Comparison of ENCODE assay signal across 8 cellular contexts in genomic region chr11:124108158-124108557, GRCh38. TPM values are rescaled to one million over a fixed set of nuclear protein-coding genes. Genes with fewer than 3 reads are reported as not detected.
DNase-seq lines count a peak whose midpoint lies in the region; ATAC-seq and TF ChIP-seq lines count a peak whose summit lies in the region.

No MANE protein-coding gene starts in this region.

- H3K36me3 ChIP-seq in HCT116 (ENCODE audit: control insufficient read depth in 1 of 2, insufficient read depth in 2 of 2, low read length in 2 of 2) = no peaks in the 10 kb centered on the region
- H3K36me3 ChIP-seq in hepatocyte (replicated peaks; ENCODE audit: insufficient read depth, low read depth) = no peaks in the 10 kb centered on the region

- H3K4me3 Mint-ChIP-seq in natural killer cell = no peak overlapping the region

- H2AFZ ChIP-seq in HCT116 (ENCODE audit: low read depth, low read length, poor library complexity, severe bottlenecking) = no peak overlapping the region
- no peak overlapping the region for H2AFZ ChIP-seq in hepatocyte

- no peak overlapping the region for H3K9ac ChIP-seq in HCT116 (ENCODE audit: low read length)

- H3K4me2 ChIP-seq in HCT116 (ENCODE audit: low read length) = no peak overlapping the region
- H3K4me2 ChIP-seq in hepatocyte = no peak overlapping the region

- no peak for TF ChIP-seq POLR2A in HCT116 (IDR thresholded peaks at IDR 0.05; ENCODE audit: borderline replicate concordance, extremely low read depth, insufficient read depth, insufficient read length)

- CTCF ChIA-PET in HCT116 (lab: Charles Lee) = no interaction called here

- POLR2A ChIA-PET in HCT116 (lab: Charles Lee) = no interaction called here

- peak; percentile 53 for TF ChIP-seq RAD21 in HCT116 (IDR thresholded peaks at IDR 0.05; ENCODE audit: low read depth)

- no peaks in the 10 kb centered on the region for H3K9me2 ChIP-seq in HCT116 (ENCODE audit: insufficient read depth)
- H3K9me2 ChIP-seq in hepatocyte (replicated peaks; ENCODE audit: insufficient read depth) = no peaks in the 10 kb centered on the region

- WGBS in hepatocyte (ENCODE audit: low lambda C conversion rate, missing lambda C conversion rate) = 10% methylated on average over 1 of the region's 1 CpG

- H3K79me2 ChIP-seq in HCT116 (ENCODE audit: insufficient read depth, low read length) (no peaks in the 10 kb centered on the region), hepatocyte (no peaks in the 10 kb centered on the region)

- RAD21 ChIA-PET in HCT116 (lab: Charles Lee; ENCODE audit: low non-redundant PET in 1 of 2, low total read pairs in 2 of 2, uncharacterized antibody in 2 of 2, unreplicated experiment in 2 of 2) = no interaction called here

- no peaks in the 10 kb centered on the region for H3K9me3 ChIP-seq in HCT116 (ENCODE audit: control insufficient read depth in 1 of 2, insufficient read depth in 1 of 2, low read depth in 1 of 2, low read length in 2 of 2)
- no peaks in the 10 kb centered on the region for H3K9me3 ChIP-seq in hepatocyte (ENCODE audit: low read depth)

- peaks cover 29% of the 10 kb centered on the region for H3K27me3 ChIP-seq in HCT116 (ENCODE audit: insufficient read depth, low read length)
- H3K27me3 ChIP-seq in hepatocyte = no peaks in the 10 kb centered on the region

- H3K27ac Mint-ChIP-seq in natural killer cell = no peak overlapping the region

- peaks cover 18 to 70% of the 10 kb centered on the region in 2 donors for H3K27me3 Mint-ChIP-seq in natural killer cell (ENCODE audit: low read depth in 2 of 2)

- DNase-seq in GM10266 (ENCODE audit: extremely low spot score) = peak; percentile 26
- DNase-seq in HCT116 (ENCODE audit: low read depth, low spot score) = peak; percentile 22
- peak; percentile 37 for DNase-seq in NCI-H774 (lab: John Stamatoyannopoulos, UW)
- DNase-seq in hepatocyte (ENCODE audit: low spot score) = peak; percentile 51
- no peak for DNase-seq in natural killer cell
- DNase-seq in NK-92 (lab: John Stamatoyannopoulos, UW; ENCODE audit: unreplicated experiment) = no peak
- no peak for DNase-seq in head of caudate nucleus

- BruUV-seq in HCT116 (replicated peaks; lab: Mats Ljungman, UMichigan) = no TSS peak

- H3K4me1 ChIP-seq in HCT116 (ENCODE audit: control insufficient read depth in 1 of 2, insufficient read depth in 2 of 2, low read length in 2 of 2) (no peaks in the 10 kb centered on the region), hepatocyte (ENCODE audit: insufficient read depth) (no peaks in the 10 kb centered on the region)

- intact Hi-C loops in HCT116 (cut with micrococcal nuclease) (no loop called here), natural killer cell (cut with micrococcal nuclease) (no loop called here), head of caudate nucleus (cut with DNase I) (no loop called here)

- no peaks in the 10 kb centered on the region for H3K4me1 Mint-ChIP-seq in natural killer cell

- no peaks in the 10 kb centered on the region for H3K9me3 Mint-ChIP-seq in natural killer cell

- H3K27ac ChIP-seq in HCT116 (ENCODE audit: low read depth, low read length) (no peak overlapping the region), hepatocyte (no peak overlapping the region)

- H4K20me1 ChIP-seq in HCT116 (ENCODE audit: insufficient read depth) (no peaks in the 10 kb centered on the region), hepatocyte (ENCODE audit: insufficient read depth, poor library complexity, severe bottlenecking) (no peaks in the 10 kb centered on the region)

- no peaks in the 10 kb centered on the region for H3K36me3 Mint-ChIP-seq in natural killer cell

- peak; percentile 39 for TF ChIP-seq CTCF in GM10266 (IDR thresholded peaks at IDR 0.05; ENCODE audit: control insufficient read depth, insufficient read depth, low read depth, missing control alignments)
- peak; percentile 29 to 42 (median 42); a peak in 3 of 6 replicates for TF ChIP-seq CTCF in HCT116 (IDR thresholded peaks at IDR 0.05 in 2 of 3, conservative IDR thresholded peaks at IDR 0.05 in 1 of 3; ENCODE audit: borderline replicate concordance in 1 of 3, insufficient read depth in 1 of 3, low read depth in 2 of 3, low read length in 2 of 3)
- peak; percentile 36 for TF ChIP-seq CTCF in hepatocyte (IDR thresholded peaks at IDR 0.05; ENCODE audit: poor library complexity)
- no peak for TF ChIP-seq CTCF in natural killer cell (IDR thresholded peaks at IDR 0.05)

- ATAC-seq in HCT116 (peak; percentile 74), natural killer cell (no peak), HG03571 (IDR thresholded peaks at IDR 0.05; ENCODE audit: unreplicated experiment) (no peak)

- H3K4me3 ChIP-seq in HCT116 (replicated peaks in 1 of 2; ENCODE audit: low read depth in 1 of 2, low read length in 2 of 2) = no peak overlapping the region
- no peak overlapping the region for H3K4me3 ChIP-seq in hepatocyte

TF ChIP-seq in HCT116, 20 proteins besides CTCF, POLR2A, EP300 and RAD21:
- TF ChIP-seq EZH2phosphoT487 (IDR thresholded peaks at IDR 0.05; ENCODE audit: borderline replicate concordance) (no peak), CBX3 (IDR thresholded peaks at IDR 0.05; ENCODE audit: low read depth) (no peak), ATF3 (IDR thresholded peaks at IDR 0.05) (no peak), POLR2AphosphoS5 (IDR thresholded peaks at IDR 0.05; ENCODE audit: low read depth, low read length) (no peak), ZBTB33 (IDR thresholded peaks at IDR 0.05; ENCODE audit: extremely low read depth, insufficient replicate concordance, low read length) (no peak), ELF1 (IDR thresholded peaks at IDR 0.05; ENCODE audit: borderline replicate concordance, low read depth) (no peak), ZFX (IDR thresholded peaks at IDR 0.05) (no peak), MAX (IDR thresholded peaks at IDR 0.05) (no peak), EGR1 (IDR thresholded peaks at IDR 0.05; ENCODE audit: low read depth) (no peak), CEBPB (IDR thresholded peaks at IDR 0.05; ENCODE audit: low read depth) (no peak), SP1 (IDR thresholded peaks at IDR 0.05; ENCODE audit: low read depth) (no peak), FOSL1 (IDR thresholded peaks at IDR 0.05; ENCODE audit: low read depth) (no peak), SIN3A (IDR thresholded peaks at IDR 0.05; ENCODE audit: low read depth) (no peak), REST (IDR thresholded peaks at IDR 0.05; ENCODE audit: low read depth) (no peak), EZH2 (IDR thresholded peaks at IDR 0.05) (no peak)

RNA-seq across cellular contexts. Expression of gene VWA5A, which starts 7.1 kb away (rescaled TPM):
- total RNA-seq in HCT116 (2021; ENCODE audit: unreplicated experiment) (5.0 TPM), hepatocyte (19.1 and 21.6 TPM in 2 replicates), natural killer cell (10 to 100 TPM in 2 of 3 donors, 1 to 10 TPM in 1; 9.2 to 12.9 (median 11.8) TPM)
- polyA plus RNA-seq in HCT116 (2012) = 2.7 and 2.9 TPM in 2 replicates
- polyA plus RNA-seq in hepatocyte = 18.9 and 26.3 TPM in 2 replicates

Comparison
In these comparisons a context has a peak if more than half of its experiments do, and no peak if none do; other contexts are left out.
1. DNase-seq: peak in GM10266 (single experiment), HCT116 (single experiment), NCI-H774 (single experiment) and hepatocyte (single experiment); none in natural killer cell (single experiment), NK-92 (single experiment) and head of caudate nucleus (0 of 42).